ENCODE assay signal across 13 cellular contexts in the genomic region with DNA sequence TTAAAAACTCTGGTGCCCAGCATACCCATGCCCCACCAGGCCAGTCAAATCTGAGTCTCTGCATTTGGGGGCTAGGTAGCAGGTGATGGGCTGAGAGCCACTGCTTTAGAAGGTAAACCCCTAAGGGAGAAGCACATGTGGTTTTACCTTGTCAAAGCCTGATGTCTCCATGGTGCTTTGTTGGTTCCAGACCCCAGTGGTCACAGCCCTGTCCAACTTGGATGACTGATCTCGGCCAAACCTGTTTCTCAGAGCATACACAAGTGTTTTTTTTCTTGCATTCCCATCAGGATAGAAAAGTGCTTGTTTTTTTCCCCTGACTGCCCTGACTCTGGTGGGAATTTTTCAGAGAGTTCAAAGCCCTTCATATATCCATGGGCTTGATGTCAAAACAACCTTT. TPM values are rescaled to one million over a fixed set of nuclear protein-coding genes. Genes with fewer than 3 reads are reported as not detected.
DNase-seq lines count a peak whose midpoint lies in the region; ATAC-seq and TF ChIP-seq lines count a peak whose summit lies in the region.
"Had no signal": no experiment of that assay in that cellular context is flagged by ENCODE, and none has a peak within 500 bp of the region (broad histone marks: within the 10 kb centered on the region; RNA-seq: fewer than 3 reads in every experiment).

No MANE protein-coding gene starts in this region.

- DNase-seq in natural killer cell: no peak
- no peak for DNase-seq in natural killer cell treated with Interleukin-12 subunit alpha and Interleukin-12 subunit beta and Interleukin-15 and Interleukin-18, amount 100 ng/mL, for 72 hours (ENCODE audit: low spot score)
- DNase-seq in caudate nucleus (lab: John Stamatoyannopoulos, UW): no peak
- peak; percentile 7 for DNase-seq in renal cortical epithelial cell (ENCODE audit: low read depth)
- no peak for DNase-seq in NCI-H524 treated with DMSO at 0.1 percent for 48 hours (lab: John Stamatoyannopoulos, UW)
- no peak for DNase-seq in nucleus accumbens (lab: John Stamatoyannopoulos, UW)
- no peak for DNase-seq in activated CD8-positive, alpha-beta memory T cell treated with anti-CD3 and anti-CD28 coated beads, Interleukin-2, amount 50 U/mL, for 4 hours
- DNase-seq: ACHN; BE2C; C1 segment of cervical spinal cord; CD4-positive, alpha-beta T cell; H9 had no signal

- H3K27ac Mint-ChIP-seq in natural killer cell: peak overlapping the region; percentile 49 to 86
- H3K27ac Mint-ChIP-seq in natural killer cell treated with Interleukin-12 subunit alpha and Interleukin-12 subunit beta and Interleukin-15 and Interleukin-18, amount 100 ng/mL, for 72 hours: no peak overlapping the region
- H3K27ac Mint-ChIP-seq: CD4-positive, alpha-beta T cell; H9 had no signal

- H3K4me3 Mint-ChIP-seq in natural killer cell: no peak overlapping the region
- H3K4me3 Mint-ChIP-seq in natural killer cell treated with Interleukin-12 subunit alpha and Interleukin-12 subunit beta and Interleukin-15 and Interleukin-18, amount 100 ng/mL, for 72 hours: no peak overlapping the region
- H3K4me3 Mint-ChIP-seq: CD4-positive, alpha-beta T cell; H9 had no signal

- TF ChIP-seq CTCF in natural killer cell (IDR thresholded peaks at IDR 0.05): no peak

- H3K9me3 Mint-ChIP-seq in natural killer cell: peaks cover 3 to 9% of the 10 kb centered on the region in 2 donors
- H3K9me3 Mint-ChIP-seq in natural killer cell treated with Interleukin-12 subunit alpha and Interleukin-12 subunit beta and Interleukin-15 and Interleukin-18, amount 100 ng/mL, for 72 hours: peaks cover 4% of the 10 kb centered on the region

- H3K27me3 Mint-ChIP-seq in natural killer cell (ENCODE audit: low read depth in 2 of 2): peaks cover 10 to 21% of the 10 kb centered on the region in 2 donors
- peaks cover 11 to 17% of the 10 kb centered on the region in 2 donors for H3K27me3 Mint-ChIP-seq in natural killer cell treated with Interleukin-12 subunit alpha and Interleukin-12 subunit beta and Interleukin-15 and Interleukin-18, amount 100 ng/mL, for 72 hours
- H3K27me3 Mint-ChIP-seq: CD4-positive, alpha-beta T cell had no signal

- peak overlapping the region; percentile 69 for H3K27ac ChIP-seq in caudate nucleus (ENCODE audit: low read depth, low read length)

- intact Hi-C loops in natural killer cell (cut with micrococcal nuclease): no loop called here

- peaks cover 16% of the 10 kb centered on the region for H3K36me3 Mint-ChIP-seq in natural killer cell
- peaks cover 17% of the 10 kb centered on the region for H3K36me3 Mint-ChIP-seq in natural killer cell treated with Interleukin-12 subunit alpha and Interleukin-12 subunit beta and Interleukin-15 and Interleukin-18, amount 100 ng/mL, for 72 hours

- no peak for ATAC-seq in natural killer cell
- no peak for ATAC-seq in natural killer cell treated with Interleukin-12 subunit alpha and Interleukin-12 subunit beta and Interleukin-15 and Interleukin-18, amount 100 ng/mL, for 72 hours

- peaks cover 17 to 21% of the 10 kb centered on the region in 2 donors for H3K4me1 Mint-ChIP-seq in natural killer cell
- peaks cover 11 to 16% of the 10 kb centered on the region in 2 donors for H3K4me1 Mint-ChIP-seq in natural killer cell treated with Interleukin-12 subunit alpha and Interleukin-12 subunit beta and Interleukin-15 and Interleukin-18, amount 100 ng/mL, for 72 hours (ENCODE audit: low read depth in 2 of 2)
- H3K4me1 Mint-ChIP-seq: H9 had no signal

RNA-seq across cellular contexts. Expression of a gene that starts 13.5 kb away (rescaled TPM):
- total RNA-seq in natural killer cell: 1 to 10 TPM; 1.7 to 2.6 (median 1.9) TPM
- under 1 TPM; 0.88 to 0.98 TPM for total RNA-seq in natural killer cell treated with Interleukin-12 subunit alpha and Interleukin-12 subunit beta and Interleukin-15 and Interleukin-18, amount 100 ng/mL, for 72 hours
- 1.2 and 2.1 TPM in 2 replicates for total RNA-seq in renal cortical epithelial cell
- total RNA-seq: H9, HT-29 had no signal

Comparison
In these comparisons a context has a peak if more than half of its experiments do, and no peak if none do; other contexts are left out.
1. H3K27ac Mint-ChIP-seq: peak in natural killer cell (2 of 2); none in natural killer cell treated with Interleukin-12 subunit alpha and Interleukin-12 subunit beta and Interleukin-15 and Interleukin-18, amount 100 ng/mL, for 72 hours (0 of 2).